Comparison of ENCODE assay signal across 1 cellular context in the genomic region with DNA sequence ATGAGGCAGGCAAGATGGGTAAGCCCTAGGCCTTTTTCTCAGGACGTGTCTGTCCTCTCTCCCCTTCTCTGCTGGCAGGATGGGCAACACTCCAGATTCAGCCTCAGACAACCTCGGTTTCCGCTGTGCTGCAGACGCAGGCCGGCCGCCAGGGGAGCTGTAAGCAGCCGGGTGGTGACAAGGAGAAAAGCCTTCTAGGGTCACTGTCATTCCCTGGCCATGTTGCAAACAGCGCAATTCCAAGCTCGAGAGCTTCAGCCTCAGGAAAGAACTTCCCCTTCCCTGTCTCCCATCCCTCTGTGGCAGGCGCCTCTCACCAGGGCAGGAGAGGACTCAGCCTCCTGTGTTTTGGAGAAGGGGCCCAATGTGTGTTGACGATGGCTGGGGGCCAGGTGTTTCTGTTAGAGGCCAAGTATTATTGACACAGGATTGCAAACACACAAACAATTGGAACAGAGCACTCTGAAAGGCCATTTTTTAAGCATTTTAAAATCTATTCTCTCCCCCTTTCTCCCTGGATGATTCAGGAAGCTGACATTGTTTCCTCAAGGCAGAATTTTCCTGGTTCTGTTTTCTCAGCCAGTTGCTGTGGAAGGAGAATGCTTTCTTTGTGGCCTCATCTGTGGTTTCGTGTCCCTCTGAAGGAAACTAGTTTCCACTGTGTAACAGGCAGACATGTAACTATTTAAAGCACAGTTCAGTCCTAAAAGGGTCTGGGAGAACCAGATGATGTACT.
TF ChIP-seq lines count a peak whose summit lies in the region.

No MANE protein-coding gene starts in this region.

TF ChIP-seq in HepG2, 621 proteins besides CTCF, POLR2A, EP300 and RAD21 (continued from another document and continues in another):
- TF ChIP-seq, protein P1, sequence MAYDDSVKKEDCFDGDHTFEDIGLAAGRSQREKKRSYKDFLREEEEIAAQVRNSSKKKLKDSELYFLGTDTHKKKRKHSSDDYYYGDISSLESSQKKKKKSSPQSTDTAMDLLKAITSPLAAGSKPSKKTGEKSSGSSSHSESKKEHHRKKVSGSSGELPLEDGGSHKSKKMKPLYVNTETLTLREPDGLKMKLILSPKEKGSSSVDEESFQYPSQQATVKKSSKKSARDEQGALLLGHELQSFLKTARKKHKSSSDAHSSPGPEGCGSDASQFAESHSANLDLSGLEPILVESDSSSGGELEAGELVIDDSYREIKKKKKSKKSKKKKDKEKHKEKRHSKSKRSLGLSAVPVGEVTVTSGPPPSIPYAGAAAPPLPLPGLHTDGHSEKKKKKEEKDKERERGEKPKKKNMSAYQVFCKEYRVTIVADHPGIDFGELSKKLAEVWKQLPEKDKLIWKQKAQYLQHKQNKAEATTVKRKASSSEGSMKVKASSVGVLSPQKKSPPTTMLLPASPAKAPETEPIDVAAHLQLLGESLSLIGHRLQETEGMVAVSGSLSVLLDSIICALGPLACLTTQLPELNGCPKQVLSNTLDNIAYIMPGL (CRISPR knock-in tag; IDR thresholded peaks at IDR 0.05; ENCODE audit: borderline replicate concordance in 1 of 2, low read depth in 1 of 2), result peak; percentile 43 to 72; a peak in 2 of 4 replicates
- TF ChIP-seq, protein P2, sequence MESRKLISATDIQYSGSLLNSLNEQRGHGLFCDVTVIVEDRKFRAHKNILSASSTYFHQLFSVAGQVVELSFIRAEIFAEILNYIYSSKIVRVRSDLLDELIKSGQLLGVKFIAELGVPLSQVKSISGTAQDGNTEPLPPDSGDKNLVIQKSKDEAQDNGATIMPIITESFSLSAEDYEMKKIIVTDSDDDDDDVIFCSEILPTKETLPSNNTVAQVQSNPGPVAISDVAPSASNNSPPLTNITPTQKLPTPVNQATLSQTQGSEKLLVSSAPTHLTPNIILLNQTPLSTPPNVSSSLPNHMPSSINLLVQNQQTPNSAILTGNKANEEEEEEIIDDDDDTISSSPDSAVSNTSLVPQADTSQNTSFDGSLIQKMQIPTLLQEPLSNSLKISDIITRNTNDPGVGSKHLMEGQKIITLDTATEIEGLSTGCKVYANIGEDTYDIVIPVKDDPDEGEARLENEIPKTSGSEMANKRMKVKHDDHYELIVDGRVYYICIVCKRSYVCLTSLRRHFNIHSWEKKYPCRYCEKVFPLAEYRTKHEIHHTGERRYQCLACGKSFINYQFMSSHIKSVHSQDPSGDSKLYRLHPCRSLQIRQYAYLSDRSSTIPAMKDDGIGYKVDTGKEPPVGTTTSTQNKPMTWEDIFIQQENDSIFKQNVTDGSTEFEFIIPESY (CRISPR knock-in tag; IDR thresholded peaks at IDR 0.05), result peak; percentile 95
- TF ChIP-seq STAG1 (CRISPR knock-in tag; IDR thresholded peaks at IDR 0.05) (peak; percentile 58), LCORL (IDR thresholded peaks at IDR 0.05) (no peak), LCORL (CRISPR knock-in tag; IDR thresholded peaks at IDR 0.05) (peak; percentile 54), CCDC6 (CRISPR knock-in tag; IDR thresholded peaks at IDR 0.05) (0 out of 2 replicates have a peak, but pooled peaks have one; percentile 45), ZNF20 (CRISPR knock-in tag; IDR thresholded peaks at IDR 0.05) (no peak), ZNF816 (CRISPR knock-in tag; IDR thresholded peaks at IDR 0.05; ENCODE audit: borderline replicate concordance) (0 out of 2 replicates have a peak, but pooled peaks have one; percentile 50), ZNF274 (CRISPR knock-in tag; IDR thresholded peaks at IDR 0.05) (0 out of 2 replicates have a peak, but pooled peaks have one; percentile 48), ZBTB42 (CRISPR knock-in tag; IDR thresholded peaks at IDR 0.05) (no peak), RXRA (CRISPR knock-in tag; IDR thresholded peaks at IDR 0.05) (peak; percentile 71), SAP130 (CRISPR knock-in tag; IDR thresholded peaks at IDR 0.05; ENCODE audit: low read depth) (peak; percentile 33; the same call in 1 of the 2 replicates), RARA (CRISPR knock-in tag; IDR thresholded peaks at IDR 0.05) (0 out of 2 replicates have a peak, but pooled peaks have one; percentile 33), ZBTB3 (CRISPR knock-in tag; IDR thresholded peaks at IDR 0.05; ENCODE audit: borderline replicate concordance, low read depth) (0 out of 2 replicates have a peak, but pooled peaks have one; percentile 33), ZNF501 (CRISPR knock-in tag; IDR thresholded peaks at IDR 0.05) (peak; percentile 66), ZKSCAN8 (CRISPR knock-in tag; IDR thresholded peaks at IDR 0.05; ENCODE audit: borderline replicate concordance) (0 out of 2 replicates have a peak, but pooled peaks have one; percentile 18), KDM2A (CRISPR knock-in tag; IDR thresholded peaks at IDR 0.05; ENCODE audit: borderline replicate concordance, low read depth) (peak; percentile 45; the same call in 1 of the 2 replicates), SP140L (CRISPR knock-in tag; IDR thresholded peaks at IDR 0.05; ENCODE audit: borderline replicate concordance) (no peak), ZNF768 (CRISPR knock-in tag; IDR thresholded peaks at IDR 0.05) (peak; percentile 48; the same call in 1 of the 2 replicates), ZNF460 (CRISPR knock-in tag; IDR thresholded peaks at IDR 0.05; ENCODE audit: borderline replicate concordance) (peak; percentile 17; the same call in 1 of the 2 replicates), FOXA3 (CRISPR knock-in tag; IDR thresholded peaks at IDR 0.05) (peak; percentile 60), NR2C2 (CRISPR knock-in tag; IDR thresholded peaks at IDR 0.05; ENCODE audit: borderline replicate concordance) (peak; percentile 48; the same call in 1 of the 2 replicates), AKAP8 (CRISPR knock-in tag; IDR thresholded peaks at IDR 0.05) (no peak), TEAD3 (CRISPR knock-in tag; optimal IDR thresholded peaks at IDR 0.05; ENCODE audit: borderline replicate concordance) (peak; percentile 32), CEBPG (CRISPR knock-in tag; IDR thresholded peaks at IDR 0.05) (0 out of 2 replicates have a peak, but pooled peaks have one; percentile 20)
- TF ChIP-seq, protein P3, sequence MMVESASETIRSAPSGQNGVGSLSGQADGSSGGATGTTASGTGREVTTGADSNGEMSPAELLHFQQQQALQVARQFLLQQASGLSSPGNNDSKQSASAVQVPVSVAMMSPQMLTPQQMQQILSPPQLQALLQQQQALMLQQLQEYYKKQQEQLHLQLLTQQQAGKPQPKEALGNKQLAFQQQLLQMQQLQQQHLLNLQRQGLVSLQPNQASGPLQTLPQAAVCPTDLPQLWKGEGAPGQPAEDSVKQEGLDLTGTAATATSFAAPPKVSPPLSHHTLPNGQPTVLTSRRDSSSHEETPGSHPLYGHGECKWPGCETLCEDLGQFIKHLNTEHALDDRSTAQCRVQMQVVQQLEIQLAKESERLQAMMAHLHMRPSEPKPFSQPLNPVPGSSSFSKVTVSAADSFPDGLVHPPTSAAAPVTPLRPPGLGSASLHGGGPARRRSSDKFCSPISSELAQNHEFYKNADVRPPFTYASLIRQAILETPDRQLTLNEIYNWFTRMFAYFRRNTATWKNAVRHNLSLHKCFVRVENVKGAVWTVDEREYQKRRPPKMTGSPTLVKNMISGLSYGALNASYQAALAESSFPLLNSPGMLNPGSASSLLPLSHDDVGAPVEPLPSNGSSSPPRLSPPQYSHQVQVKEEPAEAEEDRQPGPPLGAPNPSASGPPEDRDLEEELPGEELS (CRISPR knock-in tag; IDR thresholded peaks at IDR 0.05), result peak; percentile 72
- TF ChIP-seq, protein P4, sequence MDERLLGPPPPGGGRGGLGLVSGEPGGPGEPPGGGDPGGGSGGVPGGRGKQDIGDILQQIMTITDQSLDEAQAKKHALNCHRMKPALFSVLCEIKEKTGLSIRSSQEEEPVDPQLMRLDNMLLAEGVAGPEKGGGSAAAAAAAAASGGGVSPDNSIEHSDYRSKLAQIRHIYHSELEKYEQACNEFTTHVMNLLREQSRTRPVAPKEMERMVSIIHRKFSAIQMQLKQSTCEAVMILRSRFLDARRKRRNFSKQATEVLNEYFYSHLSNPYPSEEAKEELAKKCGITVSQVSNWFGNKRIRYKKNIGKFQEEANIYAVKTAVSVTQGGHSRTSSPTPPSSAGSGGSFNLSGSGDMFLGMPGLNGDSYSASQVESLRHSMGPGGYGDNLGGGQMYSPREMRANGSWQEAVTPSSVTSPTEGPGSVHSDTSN (CRISPR knock-in tag; IDR thresholded peaks at IDR 0.05), result no peak
- TF ChIP-seq, protein P5, sequence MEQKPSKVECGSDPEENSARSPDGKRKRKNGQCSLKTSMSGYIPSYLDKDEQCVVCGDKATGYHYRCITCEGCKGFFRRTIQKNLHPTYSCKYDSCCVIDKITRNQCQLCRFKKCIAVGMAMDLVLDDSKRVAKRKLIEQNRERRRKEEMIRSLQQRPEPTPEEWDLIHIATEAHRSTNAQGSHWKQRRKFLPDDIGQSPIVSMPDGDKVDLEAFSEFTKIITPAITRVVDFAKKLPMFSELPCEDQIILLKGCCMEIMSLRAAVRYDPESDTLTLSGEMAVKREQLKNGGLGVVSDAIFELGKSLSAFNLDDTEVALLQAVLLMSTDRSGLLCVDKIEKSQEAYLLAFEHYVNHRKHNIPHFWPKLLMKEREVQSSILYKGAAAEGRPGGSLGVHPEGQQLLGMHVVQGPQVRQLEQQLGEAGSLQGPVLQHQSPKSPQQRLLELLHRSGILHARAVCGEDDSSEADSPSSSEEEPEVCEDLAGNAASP (CRISPR knock-in tag; IDR thresholded peaks at IDR 0.05; ENCODE audit: borderline replicate concordance), result peak; percentile 81; the same call in 1 of the 2 replicates
- TF ChIP-seq, protein P6, sequence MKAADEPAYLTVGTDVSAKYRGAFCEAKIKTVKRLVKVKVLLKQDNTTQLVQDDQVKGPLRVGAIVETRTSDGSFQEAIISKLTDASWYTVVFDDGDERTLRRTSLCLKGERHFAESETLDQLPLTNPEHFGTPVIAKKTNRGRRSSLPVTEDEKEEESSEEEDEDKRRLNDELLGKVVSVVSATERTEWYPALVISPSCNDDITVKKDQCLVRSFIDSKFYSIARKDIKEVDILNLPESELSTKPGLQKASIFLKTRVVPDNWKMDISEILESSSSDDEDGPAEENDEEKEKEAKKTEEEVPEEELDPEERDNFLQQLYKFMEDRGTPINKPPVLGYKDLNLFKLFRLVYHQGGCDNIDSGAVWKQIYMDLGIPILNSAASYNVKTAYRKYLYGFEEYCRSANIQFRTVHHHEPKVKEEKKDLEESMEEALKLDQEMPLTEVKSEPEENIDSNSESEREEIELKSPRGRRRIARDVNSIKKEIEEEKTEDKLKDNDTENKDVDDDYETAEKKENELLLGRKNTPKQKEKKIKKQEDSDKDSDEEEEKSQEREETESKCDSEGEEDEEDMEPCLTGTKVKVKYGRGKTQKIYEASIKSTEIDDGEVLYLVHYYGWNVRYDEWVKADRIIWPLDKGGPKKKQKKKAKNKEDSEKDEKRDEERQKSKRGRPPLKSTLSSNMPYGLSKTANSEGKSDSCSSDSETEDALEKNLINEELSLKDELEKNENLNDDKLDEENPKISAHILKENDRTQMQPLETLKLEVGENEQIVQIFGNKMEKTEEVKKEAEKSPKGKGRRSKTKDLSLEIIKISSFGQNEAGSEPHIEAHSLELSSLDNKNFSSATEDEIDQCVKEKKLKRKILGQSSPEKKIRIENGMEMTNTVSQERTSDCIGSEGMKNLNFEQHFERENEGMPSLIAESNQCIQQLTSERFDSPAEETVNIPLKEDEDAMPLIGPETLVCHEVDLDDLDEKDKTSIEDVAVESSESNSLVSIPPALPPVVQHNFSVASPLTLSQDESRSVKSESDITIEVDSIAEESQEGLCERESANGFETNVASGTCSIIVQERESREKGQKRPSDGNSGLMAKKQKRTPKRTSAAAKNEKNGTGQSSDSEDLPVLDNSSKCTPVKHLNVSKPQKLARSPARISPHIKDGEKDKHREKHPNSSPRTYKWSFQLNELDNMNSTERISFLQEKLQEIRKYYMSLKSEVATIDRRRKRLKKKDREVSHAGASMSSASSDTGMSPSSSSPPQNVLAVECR (CRISPR knock-in tag; IDR thresholded peaks at IDR 0.05; ENCODE audit: borderline replicate concordance), result peak; percentile 25; the same call in 1 of the 2 replicates
- TF ChIP-seq, protein P7, sequence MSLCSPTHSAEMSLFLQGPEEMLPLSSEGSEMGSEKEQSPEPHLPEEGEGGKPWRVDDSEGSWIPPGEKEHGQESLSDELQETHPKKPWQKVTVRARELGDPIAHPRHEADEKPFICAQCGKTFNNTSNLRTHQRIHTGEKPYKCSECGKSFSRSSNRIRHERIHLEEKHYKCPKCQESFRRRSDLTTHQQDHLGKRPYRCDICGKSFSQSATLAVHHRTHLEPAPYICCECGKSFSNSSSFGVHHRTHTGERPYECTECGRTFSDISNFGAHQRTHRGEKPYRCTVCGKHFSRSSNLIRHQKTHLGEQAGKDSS (CRISPR knock-in tag; IDR thresholded peaks at IDR 0.05; ENCODE audit: borderline replicate concordance, low read depth), result 0 out of 2 replicates have a peak, but pooled peaks have one; percentile 46
- TF ChIP-seq, protein P8, sequence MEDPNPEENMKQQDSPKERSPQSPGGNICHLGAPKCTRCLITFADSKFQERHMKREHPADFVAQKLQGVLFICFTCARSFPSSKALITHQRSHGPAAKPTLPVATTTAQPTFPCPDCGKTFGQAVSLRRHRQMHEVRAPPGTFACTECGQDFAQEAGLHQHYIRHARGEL (CRISPR knock-in tag; IDR thresholded peaks at IDR 0.05), result no peak
- TF ChIP-seq, protein P9, sequence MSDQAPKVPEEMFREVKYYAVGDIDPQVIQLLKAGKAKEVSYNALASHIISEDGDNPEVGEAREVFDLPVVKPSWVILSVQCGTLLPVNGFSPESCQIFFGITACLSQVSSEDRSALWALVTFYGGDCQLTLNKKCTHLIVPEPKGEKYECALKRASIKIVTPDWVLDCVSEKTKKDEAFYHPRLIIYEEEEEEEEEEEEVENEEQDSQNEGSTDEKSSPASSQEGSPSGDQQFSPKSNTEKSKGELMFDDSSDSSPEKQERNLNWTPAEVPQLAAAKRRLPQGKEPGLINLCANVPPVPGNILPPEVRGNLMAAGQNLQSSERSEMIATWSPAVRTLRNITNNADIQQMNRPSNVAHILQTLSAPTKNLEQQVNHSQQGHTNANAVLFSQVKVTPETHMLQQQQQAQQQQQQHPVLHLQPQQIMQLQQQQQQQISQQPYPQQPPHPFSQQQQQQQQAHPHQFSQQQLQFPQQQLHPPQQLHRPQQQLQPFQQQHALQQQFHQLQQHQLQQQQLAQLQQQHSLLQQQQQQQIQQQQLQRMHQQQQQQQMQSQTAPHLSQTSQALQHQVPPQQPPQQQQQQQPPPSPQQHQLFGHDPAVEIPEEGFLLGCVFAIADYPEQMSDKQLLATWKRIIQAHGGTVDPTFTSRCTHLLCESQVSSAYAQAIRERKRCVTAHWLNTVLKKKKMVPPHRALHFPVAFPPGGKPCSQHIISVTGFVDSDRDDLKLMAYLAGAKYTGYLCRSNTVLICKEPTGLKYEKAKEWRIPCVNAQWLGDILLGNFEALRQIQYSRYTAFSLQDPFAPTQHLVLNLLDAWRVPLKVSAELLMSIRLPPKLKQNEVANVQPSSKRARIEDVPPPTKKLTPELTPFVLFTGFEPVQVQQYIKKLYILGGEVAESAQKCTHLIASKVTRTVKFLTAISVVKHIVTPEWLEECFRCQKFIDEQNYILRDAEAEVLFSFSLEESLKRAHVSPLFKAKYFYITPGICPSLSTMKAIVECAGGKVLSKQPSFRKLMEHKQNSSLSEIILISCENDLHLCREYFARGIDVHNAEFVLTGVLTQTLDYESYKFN (CRISPR knock-in tag; conservative IDR thresholded peaks at IDR 0.05), result peak; percentile 71
